8 cellular contexts compared by ENCODE assay signal in the genomic region with DNA sequence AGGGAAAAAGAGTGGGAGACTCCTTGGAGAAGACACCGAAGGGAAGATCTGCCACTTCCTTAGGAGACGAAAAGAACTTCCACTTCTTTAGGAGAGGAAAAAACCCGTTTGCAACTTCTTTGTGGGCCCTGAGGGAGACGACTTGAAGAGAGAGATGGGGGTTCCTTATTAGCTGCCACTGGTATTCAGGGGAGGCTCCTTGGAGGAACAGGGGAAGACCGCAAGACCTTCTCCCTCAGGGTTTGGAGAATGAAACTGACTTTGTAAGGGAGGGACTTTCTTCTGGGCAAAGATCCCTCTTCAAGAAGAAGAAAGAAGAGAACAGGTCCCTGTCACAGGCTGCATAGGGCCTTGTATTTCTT. TPM values are rescaled to one million over a fixed set of nuclear protein-coding genes. Genes with fewer than 3 reads are reported as not detected.
DNase-seq lines count a peak whose midpoint lies in the region; ATAC-seq, FAIRE-seq and TF ChIP-seq lines count a peak whose summit lies in the region.

No MANE protein-coding gene starts in this region.

- H3K4me2 ChIP-seq in K562 (ENCODE audit: insufficient read depth, low read length): peak overlapping the region; percentile 90

- H3K9me3 ChIP-seq in heart left ventricle (no peaks in the 10 kb centered on the region), K562 (replicated peaks; ENCODE audit: control insufficient read depth, insufficient read depth, low read depth, low read length) (no peaks in the 10 kb centered on the region), vagina (no peaks in the 10 kb centered on the region)

- peaks cover 0 to 7% (median 0%) of the 10 kb centered on the region in 9 donors for H3K36me3 ChIP-seq in heart left ventricle
- peaks cover 10% of the 10 kb centered on the region; the same call in 1 of the 3 replicates for H3K36me3 ChIP-seq in K562 (ENCODE audit: control insufficient read depth, insufficient read depth, low read length)
- no peaks in the 10 kb centered on the region for H3K36me3 ChIP-seq in vagina

- CTCF ChIA-PET in K562 (lab: Yijun Ruan, JAX; ENCODE audit: low intra/inter-chr PET ratio): no interaction called here

- H3K4me1 ChIP-seq in heart left ventricle: peaks cover 4 to 48% (median 34%) of the 10 kb centered on the region in 12 donors
- peaks cover 15 to 18% of the 10 kb centered on the region in 2 experiments; a peak in 4 of 5 replicates for H3K4me1 ChIP-seq in K562 (replicated peaks in 1 of 2; ENCODE audit: control insufficient read depth in 2 of 2, insufficient read depth in 2 of 2, low read length in 2 of 2)
- H3K4me1 ChIP-seq in vagina: peaks cover 60% of the 10 kb centered on the region

- ATAC-seq in heart left ventricle (no peak), Right ventricle myocardium superior (ENCODE audit: poor library complexity) (no peak), K562 (peak; percentile 2; the same call in 1 of the 3 replicates), memory B cell (ENCODE audit: low read depth) (no peak), GM21825 (IDR thresholded peaks at IDR 0.05; ENCODE audit: unreplicated experiment) (no peak), GM19455 (IDR thresholded peaks at IDR 0.05; ENCODE audit: unreplicated experiment) (no peak)

- POLR2A ChIA-PET in K562 (lab: Yijun Ruan, JAX): interaction anchor here (0.7 to 1.6 kb wide), 5 partner anchors 9 to 42 kb away, joined by 3 to 12 read pairs (median 5); a partner anchor contains a TSS

- H3K27me3 ChIP-seq in heart left ventricle: no peaks in the 10 kb centered on the region
- H3K27me3 ChIP-seq in K562 (ENCODE audit: control insufficient read depth in 2 of 2, insufficient read depth in 2 of 2, low read length in 2 of 2): no peaks in the 10 kb centered on the region
- H3K27me3 ChIP-seq in vagina: no peaks in the 10 kb centered on the region

- no peaks in the 10 kb centered on the region for H3K27me3 Mint-ChIP-seq in memory B cell

- in situ Hi-C loops in K562 (cut with MboI): no loop called here

- no peak for TF ChIP-seq RAD21 in K562 (CRISPR knock-in tag; conservative IDR thresholded peaks at IDR 0.05 in 1 of 2, IDR thresholded peaks at IDR 0.05 in 1 of 2)

- H3K27ac Mint-ChIP-seq in memory B cell: peak overlapping the region; percentile 100

- TF ChIP-seq CTCF in heart left ventricle (IDR thresholded peaks at IDR 0.05) (no peak), K562 (IDR thresholded peaks at IDR 0.05 in 2 of 3, conservative IDR thresholded peaks at IDR 0.05 in 1 of 3; ENCODE audit: insufficient read depth in 2 of 3, low read depth in 1 of 3, low read length in 3 of 3) (no peak), vagina (IDR thresholded peaks at IDR 0.05) (no peak)

- H3K9me1 ChIP-seq in K562 (ENCODE audit: control insufficient read depth, insufficient read depth, low read length): no peaks in the 10 kb centered on the region

- H2AFZ ChIP-seq in K562 (ENCODE audit: low read depth, low read length): peak overlapping the region; percentile 82

- intact Hi-C loops in heart left ventricle (cut with DNase I): loop anchor here in 6 of 10 donors (2.0 to 5.0 kb wide), 3 partner anchors 39 to 44 kb away; a partner anchor contains a TSS
- intact Hi-C loops in Right ventricle myocardium superior (cut with DNase I): no loop called here
- intact Hi-C loops in K562 (cut with micrococcal nuclease): loop anchor here (5.0 kb wide), 1 partner anchor 34 kb away; no protein-coding TSS in a partner anchor
- intact Hi-C loops in vagina (cut with DNase I): no loop called here

- WGBS in heart left ventricle, 4 donors: 0 to 1% (median 1%) methylated on average over 5 of the region's 5 CpGs
- 0% methylated on average over 5 of the region's 5 CpGs for WGBS in K562 (ENCODE audit: insufficient coverage, low coverage, missing lambda C conversion rate)

- no peak for TF ChIP-seq EP300 in K562 (IDR thresholded peaks at IDR 0.05; ENCODE audit: low read length)

- H3K27ac ChIP-seq in heart left ventricle: peak overlapping the region; percentile 83 to 98 (median 91)
- peak overlapping the region; percentile 95 for H3K27ac ChIP-seq in K562 (ENCODE audit: extremely low read depth, low read depth, low read length)
- H3K27ac ChIP-seq in vagina: peak overlapping the region; percentile 90

- BruUV-seq in K562 (replicated peaks; lab: Mats Ljungman, UMichigan): no TSS peak

- H3K4me3 Mint-ChIP-seq in memory B cell: peak overlapping the region; percentile 99

- peak overlapping the region; percentile 92 to 97 for H3K9ac ChIP-seq in K562 (ENCODE audit: insufficient read depth in 1 of 2, low read depth in 2 of 2, low read length in 2 of 2)

- peaks cover 9% of the 10 kb centered on the region for H3K36me3 Mint-ChIP-seq in memory B cell

- no peak for TF ChIP-seq POLR2A in heart left ventricle (IDR thresholded peaks at IDR 0.05)
- no peak for TF ChIP-seq POLR2A in K562 (conservative IDR thresholded peaks at IDR 0.05)
- no peak for TF ChIP-seq POLR2A in vagina (IDR thresholded peaks at IDR 0.05)

- FAIRE-seq in K562 (lab: Jason Lieb, UNC): no peak

- no peaks in the 10 kb centered on the region for H3K9me3 Mint-ChIP-seq in memory B cell

- DNase-seq in heart left ventricle: no peak
- DNase-seq in Right ventricle myocardium superior: no peak
- no peak for DNase-seq in K562 (ENCODE audit: extremely low read depth in 1 of 4, low spot score in 3 of 4)
- DNase-seq in memory B cell (ENCODE audit: low spot score in 2 of 2): no peak
- DNase-seq in vagina (ENCODE audit: extremely low spot score in 2 of 2): no peak
- DNase-seq in UCSD-AML1 (lab: John Stamatoyannopoulos, UW; ENCODE audit: unreplicated experiment): no peak

- peak overlapping the region; percentile 61 to 99 (median 90) for H3K4me3 ChIP-seq in heart left ventricle
- H3K4me3 ChIP-seq in K562: peak overlapping the region; percentile 73
- peak overlapping the region; percentile 71 to 98 for H3K4me3 ChIP-seq in vagina

- no peaks in the 10 kb centered on the region for H4K20me1 ChIP-seq in K562 (replicated peaks; ENCODE audit: control insufficient read depth, insufficient read depth, low read length)

- peaks cover 31% of the 10 kb centered on the region for H3K4me1 Mint-ChIP-seq in memory B cell

- H3K79me2 ChIP-seq in K562 (ENCODE audit: control insufficient read depth, insufficient read depth, low read length): peaks cover 48% of the 10 kb centered on the region

RNA-seq across cellular contexts. Expression of a gene that starts 0.4 kb away (rescaled TPM):
- total RNA-seq in heart left ventricle (100 to 1,000 TPM in 2 of 9 donors, 10 to 100 TPM in 7; 32.0 to 149 (median 39.2) TPM), Right ventricle myocardium superior (50.4 TPM), K562 (2014; rRNA removed) (44.5 and 52.5 TPM in 2 replicates), K562 (2014; rRNA removed; fragmentation: Illumina TruSeq; extraction: Trizol) (2.0 and 4.8 TPM in 2 replicates), K562 (2015; rRNA removed; fragmentation: Illumina TruSeq; extraction: Trizol) (10.6 and 14.0 TPM in 2 replicates), K562 (2021) (14.6 and 16.6 TPM in 2 replicates), vagina (68.5 TPM)
- polyA plus RNA-seq in heart left ventricle (10 to 100 TPM; 39.1 to 74.4 TPM), K562 (2011; rRNA removed) (14.1 and 30.0 TPM in 2 replicates), K562 (2014; fragmentation: Illumina TruSeq; extraction: Trizol) (24.0 and 28.8 TPM in 2 replicates), K562 (2014; fragmentation: Nextera tagmentation; extraction: Ambion mirVana) (1 to 10 TPM; 4.5 to 6.4 TPM), K562 (2014; rRNA removed) (23.0 and 26.9 TPM in 2 replicates)
- 10.6 and 34.3 TPM in 2 replicates for total RNA-seq in K562 (2011; cell fraction: chromatin; rRNA removed; ENCODE audit: low replicate concordance)
- 28.8 and 36.0 TPM in 2 replicates for total RNA-seq in K562 (2011; cell fraction: nucleolus; rRNA removed)
- 11.3 and 14.4 TPM in 2 replicates for total RNA-seq in K562 (2011; cell fraction: nucleoplasm; rRNA removed)
- polyA plus RNA-seq in K562 (2011; cell fraction: cytosol; rRNA removed): 42.6 and 93.8 TPM in 2 replicates
- 46.1 and 46.4 TPM in 2 replicates for polyA plus RNA-seq in K562 (2011; cell fraction: nucleus; rRNA removed)
- polyA plus RNA-seq in K562 (2012): 18.7 and 29.6 TPM in 2 replicates
- 6.4 and 7.1 TPM in 2 replicates for polyA minus RNA-seq in K562 (2011; rRNA and poly(A)+ RNA removed)
- 22.1 and 33.9 TPM in 2 replicates for polyA minus RNA-seq in K562 (2011; cell fraction: cytosol; rRNA and poly(A)+ RNA removed)
- 11.6 and 15.8 TPM in 2 replicates for polyA minus RNA-seq in K562 (2011; cell fraction: nucleus; rRNA and poly(A)+ RNA removed)

RNA-seq across cellular contexts. Expression of a gene that starts 0.9 kb away (rescaled TPM):
- total RNA-seq in heart left ventricle (10 to 100 TPM in 8 of 9 donors, 1 to 10 TPM in 1; 9.6 to 18.6 (median 13.7) TPM), Right ventricle myocardium superior (17.4 TPM), K562 (2014; rRNA removed) (37.8 and 47.1 TPM in 2 replicates), K562 (2014; rRNA removed; fragmentation: Illumina TruSeq; extraction: Trizol) (8.6 and 10.9 TPM in 2 replicates), K562 (2015; rRNA removed; fragmentation: Illumina TruSeq; extraction: Trizol) (32.5 and 35.0 TPM in 2 replicates), K562 (2021) (59.7 and 66.0 TPM in 2 replicates), vagina (15.2 TPM)
- polyA plus RNA-seq in heart left ventricle (10 to 100 TPM; 21.2 to 40.4 TPM), K562 (2011; rRNA removed) (43.3 and 53.6 TPM in 2 replicates), K562 (2014; fragmentation: Illumina TruSeq; extraction: Trizol) (22.3 and 47.3 TPM in 2 replicates), K562 (2014; fragmentation: Nextera tagmentation; extraction: Ambion mirVana) (10 to 100 TPM; 15.1 to 41.8 TPM), K562 (2014; rRNA removed) (75.5 and 76.1 TPM in 2 replicates)
- total RNA-seq in K562 (2011; cell fraction: chromatin; rRNA removed; ENCODE audit: low replicate concordance): 10.4 and 27.0 TPM in 2 replicates
- total RNA-seq in K562 (2011; cell fraction: nucleolus; rRNA removed): 28.7 and 35.4 TPM in 2 replicates
- 18.0 and 19.2 TPM in 2 replicates for total RNA-seq in K562 (2011; cell fraction: nucleoplasm; rRNA removed)
- polyA plus RNA-seq in K562 (2011; cell fraction: cytosol; rRNA removed): 64.2 and 117 TPM in 2 replicates
- polyA plus RNA-seq in K562 (2011; cell fraction: nucleus; rRNA removed): 33.3 and 35.8 TPM in 2 replicates
- polyA plus RNA-seq in K562 (2012): 51.8 and 96.9 TPM in 2 replicates
- polyA minus RNA-seq in K562 (2011; rRNA and poly(A)+ RNA removed): 8.8 and 12.2 TPM in 2 replicates
- 19.4 and 42.8 TPM in 2 replicates for polyA minus RNA-seq in K562 (2011; cell fraction: cytosol; rRNA and poly(A)+ RNA removed)
- polyA minus RNA-seq in K562 (2011; cell fraction: nucleus; rRNA and poly(A)+ RNA removed): 10.1 and 11.0 TPM in 2 replicates

RNA-seq across cellular contexts. Expression of a gene that starts 21.7 kb away (rescaled TPM):
- 1 to 10 TPM; 1.0 to 5.4 (median 2.5) TPM for total RNA-seq in heart left ventricle
- polyA plus RNA-seq in heart left ventricle: 1 to 10 TPM; 2.5 to 6.7 TPM
- 3.5 TPM for total RNA-seq in Right ventricle myocardium superior
- total RNA-seq in K562 (2011; cell fraction: chromatin; rRNA removed; ENCODE audit: low replicate concordance): 24.4 and 50.0 TPM in 2 replicates
- 29.5 and 29.9 TPM in 2 replicates for total RNA-seq in K562 (2011; cell fraction: nucleolus; rRNA removed)
- total RNA-seq in K562 (2011; cell fraction: nucleoplasm; rRNA removed): 34.4 and 41.6 TPM in 2 replicates
- 2.8 and 4.3 TPM in 2 replicates for total RNA-seq in K562 (2014; rRNA removed)
- total RNA-seq in K562 (2014; rRNA removed; fragmentation: Illumina TruSeq; extraction: Trizol): 1.5 and 1.6 TPM in 2 replicates
- total RNA-seq in K562 (2015; rRNA removed; fragmentation: Illumina TruSeq; extraction: Trizol): 1.7 and 1.8 TPM in 2 replicates
- total RNA-seq in K562 (2021): 2.3 and 2.7 TPM in 2 replicates
- 3.0 and 3.9 TPM in 2 replicates for polyA plus RNA-seq in K562 (2011; rRNA removed)
- polyA plus RNA-seq in K562 (2011; cell fraction: cytosol; rRNA removed): 2.3 and 3.1 TPM in 2 replicates
- 18.6 and 23.2 TPM in 2 replicates for polyA plus RNA-seq in K562 (2011; cell fraction: nucleus; rRNA removed)
- polyA plus RNA-seq in K562 (2012): 2.8 and 6.9 TPM in 2 replicates
- polyA plus RNA-seq in K562 (2014; fragmentation: Illumina TruSeq; extraction: Trizol): 3.0 and 3.1 TPM in 2 replicates
- polyA plus RNA-seq in K562 (2014; fragmentation: Nextera tagmentation; extraction: Ambion mirVana): 1 to 10 TPM; 1.2 to 1.8 TPM
- polyA plus RNA-seq in K562 (2014; rRNA removed): 3.1 and 5.2 TPM in 2 replicates
- polyA minus RNA-seq in K562 (2011; rRNA and poly(A)+ RNA removed): 1.9 and 2.4 TPM in 2 replicates
- 2.0 and 3.7 TPM in 2 replicates for polyA minus RNA-seq in K562 (2011; cell fraction: cytosol; rRNA and poly(A)+ RNA removed)
- polyA minus RNA-seq in K562 (2011; cell fraction: nucleus; rRNA and poly(A)+ RNA removed): 5.4 and 6.3 TPM in 2 replicates
- 34.4 TPM for total RNA-seq in vagina

RNA-seq across cellular contexts. Expression of a gene that starts 29.2 kb away (rescaled TPM):
- total RNA-seq in heart left ventricle: 10 to 100 TPM in 3 of 9 donors, 1 to 10 TPM in 6; 6.4 to 11.5 (median 9.4) TPM
- 10 to 100 TPM in 1 of 2 donors, 1 to 10 TPM in 1; 5.0 to 12.6 TPM for polyA plus RNA-seq in heart left ventricle
- total RNA-seq in Right ventricle myocardium superior: 12.5 TPM
- 0.35 and 1.2 TPM in 2 replicates for total RNA-seq in K562 (2011; cell fraction: chromatin; rRNA removed; ENCODE audit: low replicate concordance)
- 2.5 and 3.7 TPM in 2 replicates for total RNA-seq in K562 (2011; cell fraction: nucleolus; rRNA removed)
- 0.66 TPM in 1 of 2 replicates, not detected in the other for total RNA-seq in K562 (2011; cell fraction: nucleoplasm; rRNA removed)
- 1.00 and 2.3 TPM in 2 replicates for total RNA-seq in K562 (2014; rRNA removed)
- total RNA-seq in K562 (2014; rRNA removed; fragmentation: Illumina TruSeq; extraction: Trizol): not detected in 2 replicates
- total RNA-seq in K562 (2015; rRNA removed; fragmentation: Illumina TruSeq; extraction: Trizol): 0.83 and 0.90 TPM in 2 replicates
- 2.9 and 3.4 TPM in 2 replicates for total RNA-seq in K562 (2021)
- polyA plus RNA-seq in K562 (2011; rRNA removed): 0.23 and 0.35 TPM in 2 replicates
- polyA plus RNA-seq in K562 (2011; cell fraction: cytosol; rRNA removed): 0.18 and 0.86 TPM in 2 replicates
- 0.25 and 0.50 TPM in 2 replicates for polyA plus RNA-seq in K562 (2011; cell fraction: nucleus; rRNA removed)
- polyA plus RNA-seq in K562 (2012): 2.8 and 5.4 TPM in 2 replicates
- polyA plus RNA-seq in K562 (2014; fragmentation: Illumina TruSeq; extraction: Trizol): 0.21 and 2.0 TPM in 2 replicates
- polyA plus RNA-seq in K562 (2014; fragmentation: Nextera tagmentation; extraction: Ambion mirVana): under 1 TPM in 1 of 2 experiments, not detected in 1; 0.11 TPM
- 0.65 and 1.3 TPM in 2 replicates for polyA plus RNA-seq in K562 (2014; rRNA removed)
- 0.09 and 0.28 TPM in 2 replicates for polyA minus RNA-seq in K562 (2011; rRNA and poly(A)+ RNA removed)
- 1.8 TPM in 1 of 2 replicates, not detected in the other for polyA minus RNA-seq in K562 (2011; cell fraction: cytosol; rRNA and poly(A)+ RNA removed)
- 0.67 and 0.81 TPM in 2 replicates for polyA minus RNA-seq in K562 (2011; cell fraction: nucleus; rRNA and poly(A)+ RNA removed)
- total RNA-seq in vagina: 35.8 TPM

RNA-seq across cellular contexts. Expression of a gene that starts 34.1 kb away (rescaled TPM):
- total RNA-seq in heart left ventricle (1 to 10 TPM; 2.0 to 5.1 (median 3.3) TPM), Right ventricle myocardium superior (2.6 TPM), K562 (2014; rRNA removed) (3.5 and 6.7 TPM in 2 replicates), K562 (2014; rRNA removed; fragmentation: Illumina TruSeq; extraction: Trizol) (0.54 and 1.6 TPM in 2 replicates), K562 (2015; rRNA removed; fragmentation: Illumina TruSeq; extraction: Trizol) (5.2 and 5.5 TPM in 2 replicates), K562 (2021) (6.0 and 6.9 TPM in 2 replicates), vagina (not detected)
- polyA plus RNA-seq in heart left ventricle (10 to 100 TPM in 1 of 2 donors, 1 to 10 TPM in 1; 1.9 to 14.6 TPM), K562 (2011; rRNA removed) (2.8 and 5.8 TPM in 2 replicates), K562 (2014; fragmentation: Illumina TruSeq; extraction: Trizol) (2.2 and 3.4 TPM in 2 replicates), K562 (2014; fragmentation: Nextera tagmentation; extraction: Ambion mirVana) (1 to 10 TPM in 1 of 2 experiments, under 1 TPM in 1; 0.83 to 1.4 TPM), K562 (2014; rRNA removed) (3.4 and 3.5 TPM in 2 replicates)
- total RNA-seq in K562 (2011; cell fraction: chromatin; rRNA removed; ENCODE audit: low replicate concordance): 2.5 and 4.1 TPM in 2 replicates
- total RNA-seq in K562 (2011; cell fraction: nucleolus; rRNA removed): 2.6 and 4.3 TPM in 2 replicates
- total RNA-seq in K562 (2011; cell fraction: nucleoplasm; rRNA removed): 2.5 and 2.7 TPM in 2 replicates
- 5.3 and 10.7 TPM in 2 replicates for polyA plus RNA-seq in K562 (2011; cell fraction: cytosol; rRNA removed)
- polyA plus RNA-seq in K562 (2011; cell fraction: nucleus; rRNA removed): 5.0 and 5.1 TPM in 2 replicates
- 9.2 and 11.3 TPM in 2 replicates for polyA plus RNA-seq in K562 (2012)
- 0.69 and 0.84 TPM in 2 replicates for polyA minus RNA-seq in K562 (2011; rRNA and poly(A)+ RNA removed)
- 2.3 and 2.5 TPM in 2 replicates for polyA minus RNA-seq in K562 (2011; cell fraction: cytosol; rRNA and poly(A)+ RNA removed)
- 1.9 and 2.3 TPM in 2 replicates for polyA minus RNA-seq in K562 (2011; cell fraction: nucleus; rRNA and poly(A)+ RNA removed)

Comparison
In these comparisons a context has a peak if more than half of its experiments do, and no peak if none do; other contexts are left out.
1. intact Hi-C loops: an anchor here in heart left ventricle (2.0 to 5.0 kb wide) and K562 (5.0 kb wide); none called in Right ventricle myocardium superior and vagina.